18 cellular contexts compared by ENCODE assay signal in the genomic region with DNA sequence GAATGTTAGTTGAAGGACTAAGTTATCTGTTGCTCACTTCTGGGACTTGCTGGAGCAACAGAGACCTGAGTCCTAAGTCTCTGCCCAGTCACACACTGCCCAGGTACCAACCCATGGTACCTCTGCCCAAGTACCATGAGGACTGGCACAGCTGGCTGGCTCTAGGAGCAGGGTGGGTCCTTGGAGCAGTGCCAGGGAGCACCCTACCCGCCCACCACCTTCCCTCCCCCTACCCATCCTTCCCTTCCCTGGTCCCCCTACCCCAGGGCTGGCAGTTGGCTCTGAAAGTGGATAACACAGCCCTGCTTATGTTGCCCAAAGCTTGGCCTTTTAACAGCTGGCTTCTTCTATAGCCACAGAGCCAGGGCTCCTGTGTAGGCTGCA. TPM values are rescaled to one million over a fixed set of nuclear protein-coding genes. Genes with fewer than 3 reads are reported as not detected.
A peak's percentile ranks its signal among the peaks of the same experiment; 100 is the strongest.
DNase-seq lines count a peak whose midpoint lies in the region; ATAC-seq and TF ChIP-seq lines count a peak whose summit lies in the region.
"Had no signal": no experiment of that assay in that cellular context is flagged by ENCODE, and none has a peak within 500 bp of the region (broad histone marks: within the 10 kb centered on the region; RNA-seq: fewer than 3 reads in every experiment).

No MANE protein-coding gene starts in this region.

- peaks cover 2 to 3% of the 10 kb centered on the region in 2 donors for H3K4me1 ChIP-seq in ascending aorta

- no peak overlapping the region for H3K27ac ChIP-seq in ascending aorta
- H3K27ac ChIP-seq: HL-60, RWPE1 had no signal

- H3K36me3 Mint-ChIP-seq in activated CD8-positive, alpha-beta T cell treated with anti-CD3 and anti-CD28 coated beads for 36 hours (ENCODE audit: low read depth) = no peaks in the 10 kb centered on the region
- H3K36me3 Mint-ChIP-seq in memory B cell = peaks cover 3% of the 10 kb centered on the region
- peaks cover 4% of the 10 kb centered on the region for H3K36me3 Mint-ChIP-seq in stimulated activated memory B cell treated with anti-CD40 and anti-IgM and Interleukin-4, amounts not matched to agents 10 μg/mL and 1 μg/mL and 100 μg/mL, for 72 hours

- no peaks in the 10 kb centered on the region for H3K9me3 Mint-ChIP-seq in activated CD8-positive, alpha-beta T cell treated with anti-CD3 and anti-CD28 coated beads for 36 hours
- H3K9me3 Mint-ChIP-seq in memory B cell = no peaks in the 10 kb centered on the region
- no peaks in the 10 kb centered on the region for H3K9me3 Mint-ChIP-seq in stimulated activated memory B cell treated with anti-CD40 and anti-IgM and Interleukin-4, amounts not matched to agents 10 μg/mL and 1 μg/mL and 100 μg/mL, for 72 hours
- H3K9me3 Mint-ChIP-seq: activated T-helper 1 cell treated with anti-CD3 and anti-CD28 coated beads, Interleukin-12 subunit alpha, Interleukin-12 subunit beta, Interleukin-2, Interleukin-4 antibody, amounts not matched to agents 30 ng/mL and 10 ng/mL and 1 ng/mL, durations not matched to agents 14 hours and 24 hours and 36 hours had no signal

- no peaks in the 10 kb centered on the region for H3K27me3 ChIP-seq in ascending aorta

- ATAC-seq in activated CD8-positive, alpha-beta T cell treated with anti-CD3 and anti-CD28 coated beads for 36 hours = no peak
- ATAC-seq in memory B cell (ENCODE audit: low read depth) (no peak), HG03565 (IDR thresholded peaks at IDR 0.05; ENCODE audit: unreplicated experiment) (no peak)
- ATAC-seq in stimulated activated memory B cell treated with anti-CD40 and anti-IgM and Interleukin-4, amounts not matched to agents 10 μg/mL and 1 μg/mL and 100 μg/mL, for 72 hours = no peak

- CTCF ChIA-PET in activated CD8-positive, alpha-beta T cell treated with anti-CD3 and anti-CD28 coated beads for 36 hours (lab: Charles Lee) = interaction anchor here (1.2 to 1.6 kb wide), 2 partner anchors 9 to 99 kb away, joined by 4 read pairs; no protein-coding TSS in a partner anchor

- POLR2A ChIA-PET in activated CD8-positive, alpha-beta T cell treated with anti-CD3 and anti-CD28 coated beads for 36 hours (lab: Charles Lee) = interaction anchor here (1.4 kb wide), 1 partner anchor 15 kb away, joined by 8 read pairs; no protein-coding TSS in a partner anchor

- no peak for TF ChIP-seq CTCF in activated CD8-positive, alpha-beta T cell treated with anti-CD3 and anti-CD28 coated beads for 36 hours (IDR thresholded peaks at IDR 0.05)
- TF ChIP-seq CTCF in ascending aorta (IDR thresholded peaks at IDR 0.05) = no peak

- no peaks in the 10 kb centered on the region for H3K9me3 ChIP-seq in ascending aorta

- H3K4me1 Mint-ChIP-seq in activated CD8-positive, alpha-beta T cell treated with anti-CD3 and anti-CD28 coated beads for 36 hours (ENCODE audit: low read depth) = peaks cover 68% of the 10 kb centered on the region
- peaks cover 70% of the 10 kb centered on the region for H3K4me1 Mint-ChIP-seq in memory B cell
- peaks cover 88% of the 10 kb centered on the region for H3K4me1 Mint-ChIP-seq in stimulated activated memory B cell treated with anti-CD40 and anti-IgM and Interleukin-4, amounts not matched to agents 10 μg/mL and 1 μg/mL and 100 μg/mL, for 72 hours

- no peak overlapping the region for H3K4me3 Mint-ChIP-seq in activated CD8-positive, alpha-beta T cell treated with anti-CD3 and anti-CD28 coated beads for 36 hours
- H3K4me3 Mint-ChIP-seq in memory B cell = no peak overlapping the region
- H3K4me3 Mint-ChIP-seq in stimulated activated memory B cell treated with anti-CD40 and anti-IgM and Interleukin-4, amounts not matched to agents 10 μg/mL and 1 μg/mL and 100 μg/mL, for 72 hours = no peak overlapping the region
- H3K4me3 Mint-ChIP-seq: activated T-helper 1 cell treated with anti-CD3 and anti-CD28 coated beads, Interleukin-12 subunit alpha, Interleukin-12 subunit beta, Interleukin-2, Interleukin-4 antibody, amounts not matched to agents 30 ng/mL and 10 ng/mL and 1 ng/mL, durations not matched to agents 14 hours and 24 hours and 36 hours; H9 had no signal

- H3K36me3 ChIP-seq in ascending aorta = no peaks in the 10 kb centered on the region

- intact Hi-C loops in activated CD8-positive, alpha-beta T cell treated with anti-CD3 and anti-CD28 coated beads for 36 hours (cut with micrococcal nuclease) = no loop called here
- intact Hi-C loops in ascending aorta (cut with DNase I) = no loop called here

- no peak overlapping the region for H3K4me3 ChIP-seq in ascending aorta
- H3K4me3 ChIP-seq: smooth muscle cell had no signal

- DNase-seq in DMS 273 (lab: John Stamatoyannopoulos, UW; ENCODE audit: unreplicated experiment) = peak; percentile 43
- DNase-seq in DMS 273 treated with DMSO at 0.1 percent for 48 hours (lab: John Stamatoyannopoulos, UW) = no peak
- no peak for DNase-seq in activated CD8-positive, alpha-beta T cell treated with anti-CD3 and anti-CD28 coated beads for 36 hours
- no peak for DNase-seq in memory B cell (ENCODE audit: low spot score in 2 of 2)
- no peak for DNase-seq in cerebellum (ENCODE audit: low spot score)
- DNase-seq in ascending aorta (ENCODE audit: low spot score in 2 of 2) = no peak
- DNase-seq: 8988T; central memory CD4-positive, alpha-beta T cell; H9; KG1; NCI-H1105 treated with DMSO at 0.1 percent for 48 hours; NCI-H2171 had no signal

- H3K27ac Mint-ChIP-seq in activated CD8-positive, alpha-beta T cell treated with anti-CD3 and anti-CD28 coated beads for 36 hours = peak overlapping the region; percentile 50
- H3K27ac Mint-ChIP-seq in memory B cell = peak overlapping the region; percentile 98
- peak overlapping the region; percentile 96 for H3K27ac Mint-ChIP-seq in stimulated activated memory B cell treated with anti-CD40 and anti-IgM and Interleukin-4, amounts not matched to agents 10 μg/mL and 1 μg/mL and 100 μg/mL, for 72 hours
- H3K27ac Mint-ChIP-seq: activated T-helper 1 cell treated with anti-CD3 and anti-CD28 coated beads, Interleukin-12 subunit alpha, Interleukin-12 subunit beta, Interleukin-2, Interleukin-4 antibody, amounts not matched to agents 30 ng/mL and 10 ng/mL and 1 ng/mL, durations not matched to agents 14 hours and 24 hours and 36 hours; H9 had no signal

- H3K27me3 Mint-ChIP-seq in activated CD8-positive, alpha-beta T cell treated with anti-CD3 and anti-CD28 coated beads for 36 hours = no peaks in the 10 kb centered on the region
- no peaks in the 10 kb centered on the region for H3K27me3 Mint-ChIP-seq in memory B cell
- H3K27me3 Mint-ChIP-seq in stimulated activated memory B cell treated with anti-CD40 and anti-IgM and Interleukin-4, amounts not matched to agents 10 μg/mL and 1 μg/mL and 100 μg/mL, for 72 hours = no peaks in the 10 kb centered on the region

RNA-seq across cellular contexts. Expression of a gene that starts 26.4 kb away (rescaled TPM):
- total RNA-seq in activated CD8-positive, alpha-beta T cell treated with anti-CD3 and anti-CD28 coated beads for 36 hours = 100 to 1,000 TPM; 186 to 190 TPM
- total RNA-seq in cerebellum (89.3 TPM), ascending aorta (10.3 TPM)
